Comparison of ENCODE assay signal across 8 cellular contexts in genomic region chr21:46153259-46154154, GRCh38. TPM values are rescaled to one million over a fixed set of nuclear protein-coding genes. Genes with fewer than 3 reads are reported as not detected.
A peak's percentile ranks its signal among the peaks of the same experiment; 100 is the strongest.
DNase-seq lines count a peak whose midpoint lies in the region; ATAC-seq and TF ChIP-seq lines count a peak whose summit lies in the region.

No MANE protein-coding gene starts in this region.

- intact Hi-C loops in Right ventricle myocardium superior (cut with DNase I) = no loop called here

- no peak overlapping the region for H2AFZ ChIP-seq in parathyroid adenoma

- no peaks in the 10 kb centered on the region for H3K27me3 ChIP-seq in parathyroid adenoma (ENCODE audit: control insufficient read depth, insufficient read depth, low read length)

- H3K4me1 ChIP-seq in parathyroid adenoma = no peaks in the 10 kb centered on the region

- H3K36me3 ChIP-seq in parathyroid adenoma (ENCODE audit: control insufficient read depth, insufficient read depth, low read length) = no peaks in the 10 kb centered on the region

- peak; percentile 73 for ATAC-seq in Right ventricle myocardium superior (ENCODE audit: poor library complexity)
- no peak for ATAC-seq in GM21447 (IDR thresholded peaks at IDR 0.05; ENCODE audit: unreplicated experiment)
- no peak for ATAC-seq in HG03354 (IDR thresholded peaks at IDR 0.05; ENCODE audit: poor library complexity, severe bottlenecking, unreplicated experiment)
- ATAC-seq in GM19023 (IDR thresholded peaks at IDR 0.05; ENCODE audit: unreplicated experiment) = no peak

- H3K4me2 ChIP-seq in parathyroid adenoma (ENCODE audit: low read length) = peak overlapping the region; percentile 22

- no peak overlapping the region for H3K9ac ChIP-seq in parathyroid adenoma

- H3K27ac ChIP-seq in parathyroid adenoma = no peak overlapping the region

- H3K9me3 ChIP-seq in parathyroid adenoma (ENCODE audit: control insufficient read depth, low read length) = no peaks in the 10 kb centered on the region

- TF ChIP-seq CTCF in GM12865 (IDR thresholded peaks at IDR 0.05; ENCODE audit: insufficient read depth, low read depth, low read length, missing control alignments) = peak; percentile 59
- no peak for TF ChIP-seq CTCF in parathyroid adenoma (IDR thresholded peaks at IDR 0.05)

- H3K79me2 ChIP-seq in parathyroid adenoma = no peaks in the 10 kb centered on the region

- no peak overlapping the region for H3K4me3 ChIP-seq in GM12865 (ENCODE audit: low read depth, low read length)
- no peak overlapping the region for H3K4me3 ChIP-seq in parathyroid adenoma (ENCODE audit: low read depth, low read length)

- DNase-seq in GM12865 (ENCODE audit: low read depth) = peak; percentile 26
- DNase-seq in NCI-H345 treated with DMSO at 0.1 percent for 48 hours (lab: John Stamatoyannopoulos, UW; ENCODE audit: unreplicated experiment) = peak; percentile 15
- DNase-seq in activated effector memory CD4-positive, alpha-beta T cell treated with anti-CD3 and anti-CD28 coated beads, Interleukin-2, amount 50 U/mL, for 16 hours = peak; percentile 78
- peak; percentile 76 for DNase-seq in Right ventricle myocardium superior

RNA-seq across cellular contexts. Expression of gene FTCD, which starts 1.9 kb away (rescaled TPM):
- 1.9 TPM for total RNA-seq in Right ventricle myocardium superior

RNA-seq across cellular contexts. Expression of gene SPATC1L, which starts 30.8 kb away (rescaled TPM):
- 6.3 TPM for total RNA-seq in Right ventricle myocardium superior

RNA-seq across cellular contexts. Expression of gene COL6A2, which starts 55.6 kb away (rescaled TPM):
- 191 TPM for total RNA-seq in Right ventricle myocardium superior

Comparison
In these comparisons a context has a peak if more than half of its experiments do, and no peak if none do; other contexts are left out.
1. DNase-seq: peak in every context shown above with its lines; median percentile 78 in activated effector memory CD4-positive, alpha-beta T cell treated with anti-CD3 and anti-CD28 coated beads, Interleukin-2, amount 50 U/mL, for 16 hours; 76 in Right ventricle myocardium superior; 26 in GM12865; 15 in NCI-H345 treated with DMSO at 0.1 percent for 48 hours.